ENCODE assay signal across 15 cellular contexts in the genomic region with DNA sequence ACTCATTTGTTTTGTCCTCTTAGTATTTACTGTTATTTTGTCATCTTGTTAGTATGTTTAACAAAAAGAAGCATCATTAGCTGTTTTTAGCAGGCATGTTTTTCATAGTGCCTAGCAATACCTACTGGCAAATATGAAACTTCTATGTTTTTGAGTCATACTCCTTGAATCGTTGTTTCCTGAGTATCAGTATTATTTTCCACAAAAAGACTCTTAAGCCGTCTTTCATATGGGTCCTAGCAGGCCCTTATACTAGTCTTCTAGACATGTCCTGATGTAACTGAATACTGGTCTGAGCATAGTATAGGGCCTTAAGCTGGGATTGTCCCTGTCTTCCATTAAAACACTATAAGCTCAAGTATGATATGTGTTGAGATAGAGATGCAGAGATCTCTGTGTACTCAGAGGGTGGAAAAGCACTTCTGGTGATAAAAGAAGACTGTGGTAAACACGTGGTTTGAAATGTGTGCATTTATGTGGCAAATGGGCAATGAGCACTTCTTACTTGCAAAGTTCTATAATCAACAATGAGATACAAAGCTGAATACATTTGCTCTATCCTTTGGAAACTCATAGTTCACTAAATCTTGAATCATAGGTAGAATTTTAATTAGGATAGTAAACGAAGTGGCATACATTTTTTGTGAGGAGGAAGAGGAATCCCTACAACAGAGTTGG.
"Had no signal": no experiment of that assay in that cellular context is flagged by ENCODE, and none has a peak within 500 bp of the region (broad histone marks: within the 10 kb centered on the region; RNA-seq: fewer than 3 reads in every experiment).

No MANE protein-coding gene starts in this region.

- H3K27ac ChIP-seq: gastrocnemius medialis, lower lobe of right lung, neutrophil, pancreas, thyroid gland had no signal

- H3K36me3 ChIP-seq: gastrocnemius medialis, lower lobe of right lung, neutrophil, pancreas, thyroid gland had no signal

- ATAC-seq: gastrocnemius medialis; lower lobe of right lung; naive thymus-derived CD8-positive, alpha-beta T cell; pancreas; sciatic nerve; stimulated activated memory B cell treated with anti-CD40 and anti-IgM and Interleukin-4, amounts not matched to agents 10 μg/mL and 1 μg/mL and 100 μg/mL, for 72 hours had no signal

- H3K4me3 Mint-ChIP-seq: activated CD4-positive, alpha-beta T cell treated with anti-CD3 and anti-CD28 coated beads, Interleukin-2, amount 10 ng/mL, durations not matched to agents 7 days and 5 days; naive thymus-derived CD8-positive, alpha-beta T cell; stimulated activated memory B cell treated with anti-CD40 and anti-IgM and Interleukin-4, amounts not matched to agents 10 μg/mL and 1 μg/mL and 100 μg/mL, for 72 hours had no signal

- H3K4me1 ChIP-seq: gastrocnemius medialis, lower lobe of right lung, pancreas, thyroid gland had no signal

- H3K9me3 Mint-ChIP-seq: activated CD4-positive, alpha-beta T cell treated with anti-CD3 and anti-CD28 coated beads, Interleukin-2, amount 10 ng/mL, durations not matched to agents 7 days and 5 days; naive thymus-derived CD8-positive, alpha-beta T cell; stimulated activated memory B cell treated with anti-CD40 and anti-IgM and Interleukin-4, amounts not matched to agents 10 μg/mL and 1 μg/mL and 100 μg/mL, for 72 hours had no signal

- H3K36me3 Mint-ChIP-seq: naive thymus-derived CD8-positive, alpha-beta T cell; stimulated activated memory B cell treated with anti-CD40 and anti-IgM and Interleukin-4, amounts not matched to agents 10 μg/mL and 1 μg/mL and 100 μg/mL, for 72 hours had no signal

- H3K27ac Mint-ChIP-seq: activated CD4-positive, alpha-beta T cell treated with anti-CD3 and anti-CD28 coated beads, Interleukin-2, amount 10 ng/mL, durations not matched to agents 7 days and 5 days; naive thymus-derived CD8-positive, alpha-beta T cell; stimulated activated memory B cell treated with anti-CD40 and anti-IgM and Interleukin-4, amounts not matched to agents 10 μg/mL and 1 μg/mL and 100 μg/mL, for 72 hours had no signal

- H3K4me3 ChIP-seq: gastrocnemius medialis, lower lobe of right lung, pancreas, smooth muscle cell, thyroid gland had no signal

- H3K27me3 ChIP-seq: gastrocnemius medialis, neutrophil, pancreas, thyroid gland had no signal

- H3K9me3 ChIP-seq: gastrocnemius medialis, lower lobe of right lung, neutrophil, pancreas, thyroid gland had no signal

- H3K4me1 Mint-ChIP-seq: naive thymus-derived CD8-positive, alpha-beta T cell; stimulated activated memory B cell treated with anti-CD40 and anti-IgM and Interleukin-4, amounts not matched to agents 10 μg/mL and 1 μg/mL and 100 μg/mL, for 72 hours had no signal

- DNase-seq: activated CD4-positive, alpha-beta T cell treated with anti-CD3 and anti-CD28 coated beads, Interleukin-2, amount 10 ng/mL, durations not matched to agents 7 days and 5 days; activated naive CD4-positive, alpha-beta T cell; amniotic stem cell; effector CD4-positive, alpha-beta T cell; gastrocnemius medialis; head of caudate nucleus; lower lobe of right lung; naive thymus-derived CD8-positive, alpha-beta T cell; pancreas; stimulated activated CD4-positive, alpha-beta T cell treated with anti-CD3 and anti-CD28 coated beads, Interleukin-4, amount 100 ng/mL, for 24 hours; thyroid gland had no signal
